Comparison of ENCODE assay signal across 21 cellular contexts in the genomic region with DNA sequence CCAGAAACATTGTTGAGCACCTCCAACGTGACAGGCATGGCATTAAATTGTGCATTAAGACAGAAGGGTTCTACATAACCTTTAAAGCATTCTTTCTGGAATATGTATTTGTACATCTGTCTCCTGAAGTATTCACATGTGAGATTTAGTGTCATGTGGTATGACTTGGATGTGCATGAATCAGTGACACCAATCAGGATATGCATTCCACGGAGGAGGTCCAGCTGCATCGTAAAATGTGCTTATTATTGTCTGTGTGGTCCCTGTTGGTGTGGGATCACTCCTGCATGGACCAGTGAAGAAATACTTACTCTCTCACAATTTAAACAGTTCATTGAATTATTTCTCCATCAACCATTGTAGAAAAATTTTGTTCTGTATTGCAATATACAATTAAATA.
"Had no signal": no experiment of that assay in that cellular context is flagged by ENCODE, and none has a peak within 500 bp of the region (broad histone marks: within the 10 kb centered on the region; RNA-seq: fewer than 3 reads in every experiment).

No MANE protein-coding gene starts in this region.

- ATAC-seq: Panc1, PC-3, SK-N-SH treated with all-trans-retinoic acid at 6 μM for 48 hours, T-helper 17 cell had no signal

- DNase-seq: KBM-7; NCI-H1092; NCI-H1105 treated with DMSO at 0.1 percent for 48 hours; NCI-H1436; NCI-H187; NCI-H2029; NCI-H2081 treated with DMSO at 0.1 percent for 48 hours; NCI-H2171; NCI-H226; NCI-H446; NCI-H510A; NCI-H524 treated with DMSO at 0.1 percent for 48 hours; NCI-H69; NCI-H774; NK-92 treated with Interleukin-12 subunit alpha and Interleukin-12 subunit beta, amount 100 ng/mL, for 24 hours; PC-3; SHP77; T-helper 1 cell; T-helper 17 cell had no signal
